8 cellular contexts compared by ENCODE assay signal in genomic region chr11:73787051-73787642, GRCh38. TPM values are rescaled to one million over a fixed set of nuclear protein-coding genes. Genes with fewer than 3 reads are reported as not detected.
A peak's percentile ranks its signal among the peaks of the same experiment; 100 is the strongest.
DNase-seq lines count a peak whose midpoint lies in the region; ATAC-seq and TF ChIP-seq lines count a peak whose summit lies in the region.

No MANE protein-coding gene starts in this region.

- peak overlapping the region; percentile 98 for H3K4me3 Mint-ChIP-seq in central memory CD8-positive, alpha-beta T cell
- H3K4me3 Mint-ChIP-seq in naive thymus-derived CD4-positive, alpha-beta T cell, result peak overlapping the region; percentile 92 to 100 (median 98)

- H3K4me3 ChIP-seq in AG09309 (ENCODE audit: control insufficient read depth, low read depth, low read length), result peak overlapping the region; percentile 90
- peak overlapping the region; percentile 91 for H3K4me3 ChIP-seq in Loucy (ENCODE audit: low read length, poor library complexity, severe bottlenecking)
- H3K4me3 ChIP-seq in naive thymus-derived CD4-positive, alpha-beta T cell (ENCODE audit: low read length), result peak overlapping the region; percentile 94

- H3K27me3 ChIP-seq in Loucy (ENCODE audit: insufficient read depth, low read length, poor library complexity, severe bottlenecking), result no peaks in the 10 kb centered on the region
- no peaks in the 10 kb centered on the region for H3K27me3 ChIP-seq in naive thymus-derived CD4-positive, alpha-beta T cell (ENCODE audit: control insufficient read depth in 2 of 2, insufficient read depth in 2 of 2, low read length in 2 of 2)

- H4K20me1 ChIP-seq in Loucy (ENCODE audit: insufficient read depth, low read length, poor library complexity, severe bottlenecking), result no peaks in the 10 kb centered on the region

- H3K9me3 Mint-ChIP-seq in central memory CD8-positive, alpha-beta T cell, result no peaks in the 10 kb centered on the region
- peaks cover 0 to 2% (median 0%) of the 10 kb centered on the region in 11 donors for H3K9me3 Mint-ChIP-seq in naive thymus-derived CD4-positive, alpha-beta T cell

- CTCF ChIA-PET in naive thymus-derived CD4-positive, alpha-beta T cell (lab: Charles Lee), result interaction anchor here (0.9 kb wide), 1 partner anchor 26 kb away, joined by 3 read pairs; the partner anchor contains the start of gene RAB6A

- peaks cover 11% of the 10 kb centered on the region for H3K4me1 Mint-ChIP-seq in central memory CD8-positive, alpha-beta T cell
- H3K4me1 Mint-ChIP-seq in naive thymus-derived CD4-positive, alpha-beta T cell, result peaks cover 7 to 39% (median 28%) of the 10 kb centered on the region in 7 donors

- peak overlapping the region; percentile 98 for H3K27ac Mint-ChIP-seq in central memory CD8-positive, alpha-beta T cell (ENCODE audit: low read depth)
- H3K27ac Mint-ChIP-seq in naive thymus-derived CD4-positive, alpha-beta T cell, result peak overlapping the region; percentile 93 to 100 (median 99)

- no peaks in the 10 kb centered on the region for H3K36me3 ChIP-seq in Loucy (ENCODE audit: insufficient read depth, low read length)
- peaks cover 0 to 5% (median 0%) of the 10 kb centered on the region in 3 experiments for H3K36me3 ChIP-seq in naive thymus-derived CD4-positive, alpha-beta T cell (ENCODE audit: control insufficient read depth in 2 of 3, insufficient read depth in 3 of 3, low read length in 3 of 3)

- H3K36me3 Mint-ChIP-seq in central memory CD8-positive, alpha-beta T cell (ENCODE audit: insufficient read depth), result peaks cover 7% of the 10 kb centered on the region
- peaks cover 0 to 5% (median 0%) of the 10 kb centered on the region in 5 donors for H3K36me3 Mint-ChIP-seq in naive thymus-derived CD4-positive, alpha-beta T cell

- H3K9me2 ChIP-seq in Loucy (replicated peaks; ENCODE audit: low read depth, low read length), result no peaks in the 10 kb centered on the region

- H2AFZ ChIP-seq in Loucy (ENCODE audit: low read length), result peak overlapping the region; percentile 99

- DNase-seq in AG09309 (ENCODE audit: low read depth), result no peak
- DNase-seq in central memory CD8-positive, alpha-beta T cell (ENCODE audit: low spot score in 2 of 2), result no peak
- no peak for DNase-seq in naive thymus-derived CD4-positive, alpha-beta T cell

- POLR2A ChIA-PET in naive thymus-derived CD4-positive, alpha-beta T cell (lab: Charles Lee), result interaction anchor here (1.1 to 2.9 kb wide), 7 partner anchors 8 to 1062 kb away, joined by 3 to 27 read pairs (median 5); partner anchors contain the start of gene RAB6A

- no peak for TF ChIP-seq CTCF in AG09309 (IDR thresholded peaks at IDR 0.05; ENCODE audit: control insufficient read depth, insufficient read depth, low read depth, low read length, missing control alignments)
- no peak for TF ChIP-seq CTCF in Loucy (conservative IDR thresholded peaks at IDR 0.05; ENCODE audit: low read length)

- no peaks in the 10 kb centered on the region for H3K9me3 ChIP-seq in Loucy (ENCODE audit: insufficient read depth, low read depth, low read length)
- no peaks in the 10 kb centered on the region for H3K9me3 ChIP-seq in naive thymus-derived CD4-positive, alpha-beta T cell (ENCODE audit: control insufficient read depth in 2 of 3, low read length in 3 of 3)

- H3K9ac ChIP-seq in Loucy (ENCODE audit: low read depth, low read length, poor library complexity, severe bottlenecking), result peak overlapping the region; percentile 91

- peak; percentile 3 for ATAC-seq in central memory CD8-positive, alpha-beta T cell (replicated peaks; ENCODE audit: extremely low read depth, poor library complexity, severe bottlenecking)
- ATAC-seq in naive thymus-derived CD4-positive, alpha-beta T cell, result no peak
- ATAC-seq in HG03460 (IDR thresholded peaks at IDR 0.05; ENCODE audit: unreplicated experiment), result no peak
- no peak for ATAC-seq in GM19328 (IDR thresholded peaks at IDR 0.05; ENCODE audit: unreplicated experiment)
- ATAC-seq in HG03097 (IDR thresholded peaks at IDR 0.05; ENCODE audit: low FRiP score, unreplicated experiment), result no peak
- no peak for ATAC-seq in HG03469 (IDR thresholded peaks at IDR 0.05; ENCODE audit: unreplicated experiment)

- H3K27me3 Mint-ChIP-seq in central memory CD8-positive, alpha-beta T cell, result no peaks in the 10 kb centered on the region
- no peaks in the 10 kb centered on the region for H3K27me3 Mint-ChIP-seq in naive thymus-derived CD4-positive, alpha-beta T cell

- intact Hi-C loops in naive thymus-derived CD4-positive, alpha-beta T cell (cut with micrococcal nuclease), result loop anchor here (1.0 to 5.0 kb wide), 3 partner anchors 189 to 805 kb away; partner anchors contain the start of genes C2CD3 (in 1 of the 2), FAM168A (in 1 of the 2), POLD3 (in 1 of the 2) and PPME1 (in 1 of the 2)

- peaks cover 26% of the 10 kb centered on the region for H3K4me1 ChIP-seq in Loucy (ENCODE audit: insufficient read depth, low read length, poor library complexity, severe bottlenecking)
- peaks cover 10 to 13% of the 10 kb centered on the region in 2 donors for H3K4me1 ChIP-seq in naive thymus-derived CD4-positive, alpha-beta T cell (ENCODE audit: control insufficient read depth in 2 of 2, insufficient read depth in 2 of 2, low read length in 2 of 2)

- H3K4me2 ChIP-seq in Loucy (ENCODE audit: low read depth, low read length, poor library complexity, severe bottlenecking), result peak overlapping the region; percentile 96

- peaks cover 33% of the 10 kb centered on the region for H3K79me2 ChIP-seq in Loucy (ENCODE audit: insufficient read depth, low read length)

- no peaks in the 10 kb centered on the region for H3F3A ChIP-seq in Loucy (ENCODE audit: low read depth)

- peak overlapping the region; percentile 81 for H3K27ac ChIP-seq in naive thymus-derived CD4-positive, alpha-beta T cell (ENCODE audit: low read depth, low read length)

RNA-seq across cellular contexts. Expression of gene MRPL48, which starts 0.5 kb away (rescaled TPM):
- 10 to 100 TPM; 20.3 to 50.6 (median 25.5) TPM for total RNA-seq in naive thymus-derived CD4-positive, alpha-beta T cell
- 10 to 100 TPM; 68.6 to 88.7 TPM for polyA plus RNA-seq in naive thymus-derived CD4-positive, alpha-beta T cell

RNA-seq across cellular contexts. Expression of gene RAB6A, which starts 26.3 kb away (rescaled TPM):
- 10 to 100 TPM; 54.9 to 94.5 (median 80.0) TPM for total RNA-seq in naive thymus-derived CD4-positive, alpha-beta T cell
- 10 to 100 TPM; 71.6 to 93.6 TPM for polyA plus RNA-seq in naive thymus-derived CD4-positive, alpha-beta T cell
